ENCODE assay signal across 1 cellular context in the genomic region with DNA sequence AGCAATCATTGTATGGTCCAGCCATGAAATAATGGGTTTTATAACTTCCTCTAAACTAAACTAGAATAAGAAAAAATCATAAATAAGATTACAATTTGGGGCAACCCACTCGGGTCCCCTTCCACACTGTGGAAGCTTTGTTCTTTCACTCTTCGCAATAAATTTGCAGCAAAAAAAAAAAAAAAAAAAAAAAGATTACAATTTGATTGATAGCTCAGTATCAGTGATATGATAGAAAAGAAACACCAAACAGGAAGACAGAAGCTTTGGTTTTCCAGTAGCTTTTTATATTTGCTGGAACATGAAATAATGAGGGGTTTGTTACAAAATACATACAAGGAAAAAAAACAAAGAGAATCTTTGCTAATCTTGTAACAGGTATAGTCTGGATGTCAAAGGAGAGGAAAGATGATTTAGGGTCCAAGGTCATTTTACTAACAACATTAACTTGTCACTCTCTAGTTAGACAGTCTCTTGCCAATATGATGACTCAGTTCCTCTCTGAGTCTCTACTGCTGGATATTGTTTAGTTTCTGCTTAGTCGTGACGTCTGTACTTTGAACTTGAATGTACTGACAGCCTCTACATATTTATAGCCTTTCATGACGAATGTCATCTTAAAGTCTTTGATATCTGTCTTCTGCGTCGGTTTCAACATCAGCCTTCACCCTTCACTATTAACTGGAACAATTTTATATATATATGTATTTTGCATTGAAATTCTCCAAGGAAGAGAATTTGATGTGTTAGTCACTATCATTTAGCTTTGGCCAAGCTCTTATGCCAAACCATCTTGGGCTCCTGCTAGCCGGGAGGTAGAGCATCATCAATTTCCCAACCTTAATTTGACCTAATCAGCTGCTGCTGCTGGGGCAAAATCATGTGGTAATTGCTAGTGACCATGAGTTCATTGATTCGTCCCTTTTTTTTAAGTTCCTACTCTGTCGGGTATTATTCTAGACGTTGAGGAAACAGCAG.
TF ChIP-seq lines count a peak whose summit lies in the region.

No MANE protein-coding gene starts in this region.

TF ChIP-seq in K562, 482 proteins besides CTCF, POLR2A, EP300 and RAD21 (continued from another document and continues in another):
- TF ChIP-seq DIDO1 (tag; IDR thresholded peaks at IDR 0.05; ENCODE audit: low read depth) (no peak), ETS2 (tag; IDR thresholded peaks at IDR 0.05; ENCODE audit: borderline replicate concordance, poor library complexity, severe bottlenecking) (no peak), NFRKB (IDR thresholded peaks at IDR 0.05; ENCODE audit: low read depth) (no peak), CREBBP (IDR thresholded peaks at IDR 0.05; ENCODE audit: low read depth, low read length) (no peak), ELF4 (CRISPR knock-in tag; IDR thresholded peaks at IDR 0.05) (no peak), YY1 (IDR thresholded peaks at IDR 0.05; ENCODE audit: borderline replicate concordance in 1 of 3, control insufficient read depth in 1 of 3, extremely low read depth in 1 of 3, insufficient read depth in 3 of 3, insufficient read length in 1 of 3, insufficient replicate concordance in 2 of 3, low read depth in 1 of 3, low read length in 2 of 3) (no peak), ZNF592 (IDR thresholded peaks at IDR 0.05) (peak; percentile 40; the same call in 1 of the 2 replicates), ZBTB1 (CRISPR knock-in tag; IDR thresholded peaks at IDR 0.05; ENCODE audit: borderline replicate concordance, low read depth) (no peak), BRF1 (IDR thresholded peaks at IDR 0.05; ENCODE audit: borderline replicate concordance, extremely low read depth, insufficient read length) (no peak), BACH1 (tag; IDR thresholded peaks at IDR 0.05) (peak; percentile 58; the same call in 1 of the 2 replicates), NFIC (IDR thresholded peaks at IDR 0.05) (no peak), GABPB2 (CRISPR knock-in tag; conservative IDR thresholded peaks at IDR 0.05) (no peak), TEAD2 (tag; IDR thresholded peaks at IDR 0.05) (no peak), CTCFL (IDR thresholded peaks at IDR 0.05; ENCODE audit: borderline replicate concordance, insufficient read depth, low read depth, low read length, poor library complexity, severe bottlenecking) (no peak), ADNP (tag; IDR thresholded peaks at IDR 0.05) (no peak), SRSF9 (IDR thresholded peaks at IDR 0.05; ENCODE audit: borderline replicate concordance, low read depth, low read length) (no peak), U2AF1 (optimal IDR thresholded peaks at IDR 0.05; ENCODE audit: low read depth, low read length) (no peak), NR2F6 (CRISPR knock-in tag; IDR thresholded peaks at IDR 0.05) (no peak), ZNF436 (CRISPR knock-in tag; IDR thresholded peaks at IDR 0.05) (no peak), E2F1 (CRISPR knock-in tag; IDR thresholded peaks at IDR 0.05) (no peak), ZNF217 (CRISPR knock-in tag; IDR thresholded peaks at IDR 0.05) (no peak), OTX1 (CRISPR knock-in tag; IDR thresholded peaks at IDR 0.05) (no peak), POLR2G (IDR thresholded peaks at IDR 0.05; ENCODE audit: low read depth, low read length) (no peak), RFX1 (IDR thresholded peaks at IDR 0.05) (no peak), ZNF133 (CRISPR knock-in tag; IDR thresholded peaks at IDR 0.05) (no peak), ZBTB17 (CRISPR knock-in tag; IDR thresholded peaks at IDR 0.05) (no peak), CCNT2 (IDR thresholded peaks at IDR 0.05; ENCODE audit: borderline replicate concordance, extremely low read depth, insufficient read length, low read depth, low read length) (no peak), CBFA2T3 (IDR thresholded peaks at IDR 0.05) (peak; percentile 45), ZC3H4 (CRISPR knock-in tag; IDR thresholded peaks at IDR 0.05; ENCODE audit: borderline replicate concordance) (no peak), HDAC6 (IDR thresholded peaks at IDR 0.05; ENCODE audit: low read depth, low read length) (no peak), TCF15 (CRISPR knock-in tag; IDR thresholded peaks at IDR 0.05) (no peak), CSDE1 (IDR thresholded peaks at IDR 0.05) (no peak), ARID4B (CRISPR knock-in tag; IDR thresholded peaks at IDR 0.05) (no peak)
- TF ChIP-seq, protein P1, sequence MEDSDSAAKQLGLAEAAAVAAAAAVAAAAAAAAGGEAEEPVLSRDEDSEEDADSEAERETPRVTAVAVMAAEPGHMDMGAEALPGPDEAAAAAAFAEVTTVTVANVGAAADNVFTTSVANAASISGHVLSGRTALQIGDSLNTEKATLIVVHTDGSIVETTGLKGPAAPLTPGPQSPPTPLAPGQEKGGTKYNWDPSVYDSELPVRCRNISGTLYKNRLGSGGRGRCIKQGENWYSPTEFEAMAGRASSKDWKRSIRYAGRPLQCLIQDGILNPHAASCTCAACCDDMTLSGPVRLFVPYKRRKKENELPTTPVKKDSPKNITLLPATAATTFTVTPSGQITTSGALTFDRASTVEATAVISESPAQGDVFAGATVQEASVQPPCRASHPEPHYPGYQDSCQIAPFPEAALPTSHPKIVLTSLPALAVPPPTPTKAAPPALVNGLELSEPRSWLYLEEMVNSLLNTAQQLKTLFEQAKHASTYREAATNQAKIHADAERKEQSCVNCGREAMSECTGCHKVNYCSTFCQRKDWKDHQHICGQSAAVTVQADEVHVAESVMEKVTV (CRISPR knock-in tag; IDR thresholded peaks at IDR 0.05), result no peak
- TF ChIP-seq, protein P2, sequence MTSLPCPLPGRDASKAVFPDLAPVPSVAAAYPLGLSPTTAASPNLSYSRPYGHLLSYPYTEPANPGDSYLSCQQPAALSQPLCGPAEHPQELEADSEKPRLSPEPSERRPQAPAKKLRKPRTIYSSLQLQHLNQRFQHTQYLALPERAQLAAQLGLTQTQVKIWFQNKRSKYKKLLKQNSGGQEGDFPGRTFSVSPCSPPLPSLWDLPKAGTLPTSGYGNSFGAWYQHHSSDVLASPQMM (CRISPR knock-in tag; IDR thresholded peaks at IDR 0.05), result no peak
- TF ChIP-seq, protein P3, sequence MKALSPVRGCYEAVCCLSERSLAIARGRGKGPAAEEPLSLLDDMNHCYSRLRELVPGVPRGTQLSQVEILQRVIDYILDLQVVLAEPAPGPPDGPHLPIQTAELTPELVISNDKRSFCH (CRISPR knock-in tag; IDR thresholded peaks at IDR 0.05), result no peak
- TF ChIP-seq, protein P3 (tag; IDR thresholded peaks at IDR 0.05), result no peak
- TF ChIP-seq, protein P4, sequence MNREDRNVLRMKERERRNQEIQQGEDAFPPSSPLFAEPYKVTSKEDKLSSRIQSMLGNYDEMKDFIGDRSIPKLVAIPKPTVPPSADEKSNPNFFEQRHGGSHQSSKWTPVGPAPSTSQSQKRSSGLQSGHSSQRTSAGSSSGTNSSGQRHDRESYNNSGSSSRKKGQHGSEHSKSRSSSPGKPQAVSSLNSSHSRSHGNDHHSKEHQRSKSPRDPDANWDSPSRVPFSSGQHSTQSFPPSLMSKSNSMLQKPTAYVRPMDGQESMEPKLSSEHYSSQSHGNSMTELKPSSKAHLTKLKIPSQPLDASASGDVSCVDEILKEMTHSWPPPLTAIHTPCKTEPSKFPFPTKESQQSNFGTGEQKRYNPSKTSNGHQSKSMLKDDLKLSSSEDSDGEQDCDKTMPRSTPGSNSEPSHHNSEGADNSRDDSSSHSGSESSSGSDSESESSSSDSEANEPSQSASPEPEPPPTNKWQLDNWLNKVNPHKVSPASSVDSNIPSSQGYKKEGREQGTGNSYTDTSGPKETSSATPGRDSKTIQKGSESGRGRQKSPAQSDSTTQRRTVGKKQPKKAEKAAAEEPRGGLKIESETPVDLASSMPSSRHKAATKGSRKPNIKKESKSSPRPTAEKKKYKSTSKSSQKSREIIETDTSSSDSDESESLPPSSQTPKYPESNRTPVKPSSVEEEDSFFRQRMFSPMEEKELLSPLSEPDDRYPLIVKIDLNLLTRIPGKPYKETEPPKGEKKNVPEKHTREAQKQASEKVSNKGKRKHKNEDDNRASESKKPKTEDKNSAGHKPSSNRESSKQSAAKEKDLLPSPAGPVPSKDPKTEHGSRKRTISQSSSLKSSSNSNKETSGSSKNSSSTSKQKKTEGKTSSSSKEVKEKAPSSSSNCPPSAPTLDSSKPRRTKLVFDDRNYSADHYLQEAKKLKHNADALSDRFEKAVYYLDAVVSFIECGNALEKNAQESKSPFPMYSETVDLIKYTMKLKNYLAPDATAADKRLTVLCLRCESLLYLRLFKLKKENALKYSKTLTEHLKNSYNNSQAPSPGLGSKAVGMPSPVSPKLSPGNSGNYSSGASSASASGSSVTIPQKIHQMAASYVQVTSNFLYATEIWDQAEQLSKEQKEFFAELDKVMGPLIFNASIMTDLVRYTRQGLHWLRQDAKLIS (CRISPR knock-in tag; IDR thresholded peaks at IDR 0.05), result no peak
